Comparison of ENCODE assay signal across 10 cellular contexts in the genomic region with DNA sequence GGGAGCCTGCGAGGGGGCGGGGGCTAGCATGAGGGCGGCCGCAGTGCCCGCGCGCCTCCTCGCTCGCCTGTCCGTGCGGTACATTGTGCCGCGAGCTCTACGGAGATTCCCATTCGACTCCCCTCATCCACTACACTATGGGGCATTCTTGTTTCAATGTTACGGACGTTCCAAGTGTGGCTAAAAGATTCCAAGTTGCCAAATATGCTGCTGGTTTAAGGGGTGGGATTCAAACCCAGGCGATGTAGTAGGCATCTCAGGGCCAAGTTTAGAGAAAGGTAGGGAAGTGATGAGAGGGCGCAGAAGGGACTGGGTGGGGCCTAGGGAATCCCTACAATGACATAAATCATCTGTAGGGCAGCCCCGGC. TPM values are rescaled to one million over a fixed set of nuclear protein-coding genes. Genes with fewer than 3 reads are reported as not detected.
DNase-seq lines count a peak whose midpoint lies in the region; ATAC-seq and TF ChIP-seq lines count a peak whose summit lies in the region.
"Had no signal": no experiment of that assay in that cellular context is flagged by ENCODE, and none has a peak within 500 bp of the region (broad histone marks: within the 10 kb centered on the region; RNA-seq: fewer than 3 reads in every experiment).

No MANE protein-coding gene starts in this region.

- H3K4me1 ChIP-seq in endodermal cell (ENCODE audit: control insufficient read depth, insufficient read depth, low read length) (peaks cover 5% of the 10 kb centered on the region), osteoblast (ENCODE audit: insufficient read depth, low read length) (no peaks in the 10 kb centered on the region), Karpas-422 (ENCODE audit: low read length) (no peaks in the 10 kb centered on the region)

- no peak overlapping the region for H2AFZ ChIP-seq in osteoblast (ENCODE audit: low read length)
- H2AFZ ChIP-seq in Karpas-422 (ENCODE audit: low read length), result no peak overlapping the region

- peaks cover 12% of the 10 kb centered on the region for H3K4me1 Mint-ChIP-seq in endodermal cell

- ATAC-seq in HG02610 (IDR thresholded peaks at IDR 0.05; ENCODE audit: unreplicated experiment), result no peak

- intact Hi-C loops in posterior cingulate gyrus (cut with DNase I), result no loop called here

- H3K79me2 ChIP-seq in osteoblast (ENCODE audit: insufficient read depth, low read length) (no peaks in the 10 kb centered on the region), Karpas-422 (ENCODE audit: low read length) (no peaks in the 10 kb centered on the region)

- H3K27me3 ChIP-seq in endodermal cell (ENCODE audit: control insufficient read depth, insufficient read depth, low read length, poor library complexity, severe bottlenecking) (peaks cover 51% of the 10 kb centered on the region), osteoblast (ENCODE audit: insufficient read depth, low read length) (peaks cover 65% of the 10 kb centered on the region), Karpas-422 (ENCODE audit: low read length) (no peaks in the 10 kb centered on the region)

- H3K36me3 ChIP-seq in endodermal cell (ENCODE audit: control insufficient read depth, insufficient read depth, low read length) (no peaks in the 10 kb centered on the region), osteoblast (ENCODE audit: insufficient read depth, low read length) (no peaks in the 10 kb centered on the region), Karpas-422 (ENCODE audit: insufficient read depth, low read length) (no peaks in the 10 kb centered on the region)

- peak overlapping the region; percentile 84 for H3K4me3 ChIP-seq in endodermal cell (ENCODE audit: low read length)
- no peak overlapping the region for H3K4me3 ChIP-seq in osteoblast (ENCODE audit: insufficient read depth, low read length)
- no peak overlapping the region for H3K4me3 ChIP-seq in Karpas-422 (ENCODE audit: low read length)

- no peak overlapping the region for H3K9ac ChIP-seq in endodermal cell (ENCODE audit: extremely low read depth, low read length, poor library complexity, severe bottlenecking)
- H3K9ac ChIP-seq in Karpas-422 (ENCODE audit: low read length), result no peak overlapping the region

- DNase-seq in ELR (ENCODE audit: low read depth) (peak; percentile 28), NCI-H510A treated with DMSO at 0.1 percent for 48 hours (lab: John Stamatoyannopoulos, UW) (peak; percentile 68), endodermal cell (no peak), osteoblast (ENCODE audit: insufficient read length, low spot score, missing footprints) (peak; percentile 92), Karpas-422 (no peak), posterior cingulate gyrus (no peak), NCI-H1105 (lab: John Stamatoyannopoulos, UW) (no peak)
- DNase-seq: foreskin melanocyte had no signal

- 12 to 27% methylated on average over 6 to 20 of the region's 20 CpGs for WGBS in endodermal cell (ENCODE audit: insufficient coverage in 1 of 2, insufficient read length in 1 of 2), 2 experiments

- no peak overlapping the region for H3K27ac Mint-ChIP-seq in endodermal cell

- peaks cover 75% of the 10 kb centered on the region for H3K27me3 Mint-ChIP-seq in endodermal cell (ENCODE audit: insufficient read depth)

- H3K36me3 Mint-ChIP-seq in endodermal cell (ENCODE audit: low read depth), result no peaks in the 10 kb centered on the region

- H3K9me3 ChIP-seq in endodermal cell (ENCODE audit: control insufficient read depth, low read length) (no peaks in the 10 kb centered on the region), osteoblast (ENCODE audit: low read depth, low read length) (no peaks in the 10 kb centered on the region), Karpas-422 (ENCODE audit: low read length) (no peaks in the 10 kb centered on the region)

- no peaks in the 10 kb centered on the region for H3K9me3 Mint-ChIP-seq in endodermal cell

- H3K4me3 Mint-ChIP-seq in endodermal cell, result peak overlapping the region; percentile 81

- no peak overlapping the region for H3K27ac ChIP-seq in endodermal cell (ENCODE audit: low read depth, low read length)
- no peak overlapping the region for H3K27ac ChIP-seq in osteoblast (ENCODE audit: low read depth, low read length)
- H3K27ac ChIP-seq in Karpas-422 (ENCODE audit: low read length), result no peak overlapping the region

- H4K20me1 ChIP-seq in osteoblast (ENCODE audit: insufficient read depth, low read length) (no peaks in the 10 kb centered on the region), Karpas-422 (ENCODE audit: insufficient read depth, low read depth, low read length) (no peaks in the 10 kb centered on the region)

- no peaks in the 10 kb centered on the region for H3K9me2 ChIP-seq in Karpas-422 (replicated peaks; ENCODE audit: insufficient read depth, low read length)

- H3K4me2 ChIP-seq in osteoblast (ENCODE audit: insufficient read depth, low read length), result no peak overlapping the region
- no peak overlapping the region for H3K4me2 ChIP-seq in Karpas-422 (ENCODE audit: low read depth, low read length, poor library complexity, severe bottlenecking)

- TF ChIP-seq CTCF in endodermal cell (conservative IDR thresholded peaks at IDR 0.05), result no peak
- TF ChIP-seq CTCF in osteoblast (IDR thresholded peaks at IDR 0.05; ENCODE audit: extremely low read depth, low read depth, low read length), result no peak

RNA-seq across cellular contexts. Expression of a gene that starts 10.0 kb away (rescaled TPM):
- total RNA-seq in endodermal cell, result 1 to 10 TPM; 2.6 to 3.5 TPM
- polyA plus RNA-seq in endodermal cell (2013, experiment 1 of 2), result not detected
- not detected for polyA plus RNA-seq in endodermal cell (2013, experiment 2 of 2)
- not detected in 2 replicates for total RNA-seq in osteoblast
- total RNA-seq in Karpas-422 (2014; rRNA removed; shearing (Covaris generic); ENCODE audit: low replicate concordance), result not detected in 2 replicates
- total RNA-seq: lung had no signal

RNA-seq across cellular contexts. Expression of a gene that starts 18.3 kb away (rescaled TPM):
- total RNA-seq in endodermal cell, result not detected
- polyA plus RNA-seq in endodermal cell (2013, experiment 1 of 2), result 0.11 TPM
- polyA plus RNA-seq in endodermal cell (2013, experiment 2 of 2), result not detected
- total RNA-seq in osteoblast, result not detected in 2 replicates
- not detected in 2 replicates for total RNA-seq in Karpas-422 (2014; rRNA removed; shearing (Covaris generic); ENCODE audit: low replicate concordance)
- total RNA-seq: lung had no signal
- polyA plus RNA-seq: lung had no signal

RNA-seq across cellular contexts. Expression of a gene that starts 38.1 kb away (rescaled TPM):
- total RNA-seq in endodermal cell (1 to 10 TPM in 1 of 2 donors, under 1 TPM in 1; 0.84 to 1.5 TPM), osteoblast (not detected in 2 replicates)
- 1.2 TPM for polyA plus RNA-seq in endodermal cell (2013, experiment 1 of 2)
- polyA plus RNA-seq in endodermal cell (2013, experiment 2 of 2), result 0.83 TPM
- total RNA-seq in Karpas-422 (2014; rRNA removed; shearing (Covaris generic); ENCODE audit: low replicate concordance), result 0.11 TPM in 1 of 2 replicates, not detected in the other

RNA-seq across cellular contexts. Expression of a gene that starts 43.8 kb away (rescaled TPM):
- total RNA-seq in endodermal cell (under 1 TPM; 0.81 to 0.95 TPM), osteoblast (not detected in 2 replicates)
- polyA plus RNA-seq in endodermal cell (2013, experiment 1 of 2), result 4.7 TPM
- 4.8 TPM for polyA plus RNA-seq in endodermal cell (2013, experiment 2 of 2)
- 0.61 TPM in 1 of 2 replicates, not detected in the other for total RNA-seq in Karpas-422 (2014; rRNA removed; shearing (Covaris generic); ENCODE audit: low replicate concordance)

RNA-seq across cellular contexts. Expression of a gene that starts 57.5 kb away (rescaled TPM):
- total RNA-seq in endodermal cell, result 10 to 100 TPM in 1 of 2 donors, 1 to 10 TPM in 1; 2.1 to 10.3 TPM
- polyA plus RNA-seq in endodermal cell (2013, experiment 1 of 2), result 6.9 TPM
- 3.5 TPM for polyA plus RNA-seq in endodermal cell (2013, experiment 2 of 2)
- total RNA-seq in osteoblast, result under 0.01 and 0.29 TPM in 2 replicates
- not detected in 2 replicates for total RNA-seq in Karpas-422 (2014; rRNA removed; shearing (Covaris generic); ENCODE audit: low replicate concordance)

Comparison
In these comparisons a context has a peak if more than half of its experiments do, and no peak if none do; other contexts are left out.
1. DNase-seq: peak in ELR (single experiment), NCI-H510A treated with DMSO at 0.1 percent for 48 hours (single experiment) and osteoblast (single experiment); none in endodermal cell (single experiment), Karpas-422 (single experiment), posterior cingulate gyrus (0 of 10) and NCI-H1105 (single experiment).